23 cellular contexts compared by ENCODE assay signal in the genomic region with DNA sequence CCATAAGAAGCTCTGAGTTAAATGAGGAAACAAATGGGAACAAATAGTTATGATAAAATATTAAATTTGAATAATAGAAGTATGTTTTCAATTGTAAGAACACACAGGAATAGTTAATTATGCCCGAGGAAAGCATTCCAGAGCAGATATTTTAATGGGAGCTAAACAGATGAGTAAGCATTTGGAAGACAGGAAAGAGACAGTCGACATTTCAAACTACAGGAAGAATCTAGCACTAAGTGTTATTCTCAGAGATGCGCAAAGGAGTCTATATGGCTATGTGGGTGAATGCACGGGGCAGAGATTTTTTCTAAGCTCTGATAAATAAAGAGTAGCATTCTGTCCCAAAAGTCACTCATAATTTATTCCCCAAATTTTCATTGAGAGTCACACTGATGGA.
DNase-seq lines count a peak whose midpoint lies in the region; FAIRE-seq and TF ChIP-seq lines count a peak whose summit lies in the region.
"Had no signal": no experiment of that assay in that cellular context is flagged by ENCODE, and none has a peak within 500 bp of the region (broad histone marks: within the 10 kb centered on the region; RNA-seq: fewer than 3 reads in every experiment).

No MANE protein-coding gene starts in this region.

- TF ChIP-seq CTCF in H1 (IDR thresholded peaks at IDR 0.05; ENCODE audit: control extremely low read depth in 1 of 3, insufficient read depth in 1 of 3, low read depth in 1 of 3, low read length in 3 of 3) (no peak), GM20000 (IDR thresholded peaks at IDR 0.05; ENCODE audit: extremely low read depth, missing control alignments) (no peak)

- H3K79me1 ChIP-seq in H1 (ENCODE audit: low read depth, low read length): no peaks in the 10 kb centered on the region
- no peaks in the 10 kb centered on the region for H3K79me1 ChIP-seq in mesendoderm (ENCODE audit: low read length)

- DNase-seq in EL: peak; percentile 68
- peak; percentile 9 for DNase-seq in M059J (ENCODE audit: low read depth)
- DNase-seq in H1 (ENCODE audit: low read depth in 1 of 2, low spot score in 2 of 2): no peak
- DNase-seq in mesendoderm: no peak
- DNase-seq in GM20000 (ENCODE audit: low spot score): no peak
- DNase-seq in NCI-H146 treated with DMSO at 0.1 percent for 48 hours (lab: John Stamatoyannopoulos, UW; ENCODE audit: unreplicated experiment): no peak
- DNase-seq in NCI-H2171 treated with DMSO at 0.1 percent for 48 hours (lab: John Stamatoyannopoulos, UW): no peak
- DNase-seq in activated CD4-positive, alpha-beta T cell treated with anti-CD3 and anti-CD28 coated beads, Interleukin-2, amount 50 U/mL, for 48 hours: no peak
- DNase-seq: activated CD4-positive, alpha-beta memory T cell treated with anti-CD3 and anti-CD28 coated beads, Interleukin-2, amount 10 ng/mL, durations not matched to agents 7 days and 5 days; activated T-cell treated with anti-CD3 and anti-CD28 coated beads, Interleukin-2, amount 50 U/mL, for 24 hours; AML-193; body of pancreas; colonic mucosa; COR-L47; left ventricle myocardium superior; NCI-H1436; NCI-H82; occipital lobe; right cardiac atrium; stomach; T-cell; upper lobe of left lung had no signal

- H3K79me2 ChIP-seq in H1 (ENCODE audit: control insufficient read depth in 1 of 2, insufficient read depth in 2 of 2, low read length in 2 of 2) (no peaks in the 10 kb centered on the region), mesendoderm (ENCODE audit: control insufficient read depth, insufficient read depth, low read length) (no peaks in the 10 kb centered on the region)

- no peak overlapping the region for H3K27ac ChIP-seq in H1 (ENCODE audit: low read depth, low read length)
- H3K27ac ChIP-seq in mesendoderm (ENCODE audit: low read depth, low read length): no peak overlapping the region
- H3K27ac ChIP-seq: body of pancreas, colonic mucosa, RWPE1, stomach, upper lobe of left lung had no signal

- no peak for TF ChIP-seq RAD21 in H1 (IDR thresholded peaks at IDR 0.05 in 1 of 2, conservative IDR thresholded peaks at IDR 0.05 in 1 of 2; ENCODE audit: low read depth in 2 of 2, low read length in 2 of 2)

- H3K27me3 ChIP-seq in H1 (replicated peaks in 1 of 4; ENCODE audit: control insufficient read depth in 3 of 4, extremely low read depth in 1 of 4, insufficient read depth in 3 of 4, low read length in 3 of 4) (no peaks in the 10 kb centered on the region), mesendoderm (ENCODE audit: insufficient read depth, low read length, poor library complexity) (no peaks in the 10 kb centered on the region)
- H3K27me3 ChIP-seq: body of pancreas, colonic mucosa, stomach, upper lobe of left lung had no signal

- no peak overlapping the region for H2BK15ac ChIP-seq in H1 (ENCODE audit: low read length)
- peak overlapping the region; percentile 25 for H2BK15ac ChIP-seq in mesendoderm (replicated peaks; ENCODE audit: low read depth)

- no peaks in the 10 kb centered on the region for H4K20me1 ChIP-seq in H1 (replicated peaks in 1 of 2; ENCODE audit: control insufficient read depth in 1 of 2, insufficient read depth in 2 of 2, low read length in 2 of 2)

- no peaks in the 10 kb centered on the region for H3K36me3 ChIP-seq in H1 (ENCODE audit: control insufficient read depth in 2 of 4, insufficient read depth in 4 of 4, low read length in 3 of 4)
- H3K36me3 ChIP-seq in mesendoderm (ENCODE audit: control insufficient read depth, insufficient read depth, low read length): no peaks in the 10 kb centered on the region
- H3K36me3 ChIP-seq: colonic mucosa, stomach, upper lobe of left lung had no signal

- H2AFZ ChIP-seq in H1 (ENCODE audit: low read length): no peak overlapping the region

- H3K4me3 ChIP-seq in H1 (ENCODE audit: extremely low read depth in 1 of 4, insufficient read depth in 2 of 4, low read depth in 3 of 4, low read length in 4 of 4): peak overlapping the region in 1 of 4 experiments; percentile 22; a peak in 1 of 8 replicates
- H3K4me3 ChIP-seq in mesendoderm (ENCODE audit: low read length): no peak overlapping the region
- H3K4me3 ChIP-seq: body of pancreas, colonic mucosa, stomach, upper lobe of left lung had no signal

- H2AK5ac ChIP-seq in H1 (ENCODE audit: low read depth, low read length): no peak overlapping the region
- H2AK5ac ChIP-seq in mesendoderm (ENCODE audit: low read length): no peak overlapping the region

- POLR2A ChIA-PET in H1 (lab: Charles Lee; ENCODE audit: partially characterized antibody): interaction anchor here (1.4 to 2.4 kb wide), 3 partner anchors 12 to 58 kb away, joined by 3 to 12 read pairs (median 4); no protein-coding TSS in a partner anchor

- H3K4ac ChIP-seq in H1 (replicated peaks; ENCODE audit: insufficient read length, low read depth, low read length) (no peak overlapping the region), mesendoderm (ENCODE audit: low read depth, low read length) (peak overlapping the region; percentile 36)

- H2BK5ac ChIP-seq in H1 (ENCODE audit: low read depth, low read length): no peak overlapping the region
- no peak overlapping the region for H2BK5ac ChIP-seq in mesendoderm (ENCODE audit: low read length)

- CTCF ChIA-PET in H1 (lab: Charles Lee; ENCODE audit: partially characterized antibody): interaction anchor here (0.9 to 1.4 kb wide), 4 partner anchors 16 to 157 kb away, joined by 3 to 5 read pairs (median 3); no protein-coding TSS in a partner anchor

- no peak overlapping the region for H4K91ac ChIP-seq in H1 (replicated peaks; ENCODE audit: insufficient read length, low read length)

- no peaks in the 10 kb centered on the region for H3K23me2 ChIP-seq in H1 (ENCODE audit: low read depth, low read length)

- no peak overlapping the region for H3K9ac ChIP-seq in H1 (replicated peaks in 1 of 4; ENCODE audit: extremely low read depth in 1 of 4, low read depth in 3 of 4, low read length in 3 of 4)
- no peak overlapping the region for H3K9ac ChIP-seq in mesendoderm (ENCODE audit: low read length)

- H3K4me2 ChIP-seq in H1 (ENCODE audit: insufficient read depth in 1 of 2, low read depth in 2 of 2, low read length in 2 of 2): 0 out of 4 replicates have a peak overlapping the region, but pooled peaks have one; percentile 5 to 53
- H3K4me2 ChIP-seq in mesendoderm (ENCODE audit: low read length): no peak overlapping the region

- 91% methylated on average over 4 of the region's 4 CpGs; no CpG with 5 or more reads in 1 of the 2 experiments for WGBS in H1 (ENCODE audit: extremely low coverage in 1 of 2, insufficient coverage in 1 of 2, insufficient read length in 1 of 2, insufficient replicate concordance in 2 of 2, low coverage in 1 of 2, low lambda C conversion rate in 2 of 2, missing lambda C conversion rate in 1 of 2), 2 experiments
- WGBS in mesendoderm (ENCODE audit: extremely low coverage, insufficient coverage, low lambda C conversion rate): no CpG with 5 or more reads among the region's 4 CpGs

- H4K5ac ChIP-seq in H1 (ENCODE audit: insufficient read length, low read depth, low read length) (no peak overlapping the region), mesendoderm (ENCODE audit: low read length) (no peak overlapping the region)

- no peak overlapping the region for H2BK20ac ChIP-seq in H1 (ENCODE audit: low read length)

- H3K4me1 ChIP-seq in H1 (replicated peaks in 1 of 4; ENCODE audit: control insufficient read depth in 3 of 4, insufficient read depth in 4 of 4, low read length in 3 of 4): peaks cover 2 to 12% (median 7%) of the 10 kb centered on the region in 4 experiments; a peak in 4 of 7 replicates
- peaks cover 4% of the 10 kb centered on the region for H3K4me1 ChIP-seq in mesendoderm (ENCODE audit: control insufficient read depth, low read depth, low read length)
- H3K4me1 ChIP-seq: colonic mucosa, upper lobe of left lung had no signal

- H4K8ac ChIP-seq in H1 (ENCODE audit: extremely low read depth, insufficient read depth, low read length) (no peak overlapping the region), mesendoderm (ENCODE audit: low read depth, low read length) (no peak overlapping the region)

- H3K14ac ChIP-seq in H1 (ENCODE audit: insufficient read length): no peak overlapping the region

- TF ChIP-seq EP300 in H1 (IDR thresholded peaks at IDR 0.05; ENCODE audit: borderline replicate concordance in 1 of 2, low read depth in 2 of 2, low read length in 2 of 2): no peak

- FAIRE-seq in H1 (lab: Jason Lieb, UNC): no peak

- H2BK120ac ChIP-seq in H1 (replicated peaks; ENCODE audit: low read depth, low read length) (peak overlapping the region; percentile 70), mesendoderm (ENCODE audit: low read depth, low read length) (no peak overlapping the region)

- no peak for TF ChIP-seq POLR2A in H1 (IDR thresholded peaks at IDR 0.05; ENCODE audit: control extremely low read depth in 1 of 2, low read depth in 2 of 2, low read length in 2 of 2)

- H3K18ac ChIP-seq in H1 (ENCODE audit: extremely low read depth, low read length): no peak overlapping the region; the same call in 1 of the 2 replicates
- H3K18ac ChIP-seq in mesendoderm (ENCODE audit: low read length): peak overlapping the region; percentile 60

- H3K23ac ChIP-seq in H1 (ENCODE audit: insufficient read length): no peak overlapping the region
- no peak overlapping the region for H3K23ac ChIP-seq in mesendoderm (ENCODE audit: low read length)

- H2BK12ac ChIP-seq in H1 (ENCODE audit: low read depth, low read length): no peak overlapping the region

- H3K56ac ChIP-seq in H1 (replicated peaks; ENCODE audit: insufficient read length, low read depth, low read length) (no peak overlapping the region), mesendoderm (ENCODE audit: low read length) (no peak overlapping the region)

- H3K9me3 ChIP-seq in H1 (ENCODE audit: insufficient read depth in 2 of 2, low read depth in 1 of 2, low read length in 1 of 2): no peaks in the 10 kb centered on the region
- H3K9me3 ChIP-seq: body of pancreas, colonic mucosa, stomach, upper lobe of left lung had no signal

TF ChIP-seq in H1, 55 proteins besides CTCF, POLR2A, EP300 and RAD21 (continues in another document):
- TF ChIP-seq GABPA (IDR thresholded peaks at IDR 0.05; ENCODE audit: borderline replicate concordance, insufficient read depth, low read length) (no peak), ZNF274 (IDR thresholded peaks at IDR 0.05; ENCODE audit: borderline replicate concordance, extremely low read depth, low read length) (no peak), KDM1A (IDR thresholded peaks at IDR 0.05; ENCODE audit: borderline replicate concordance, low read length) (no peak), SAP30 (IDR thresholded peaks at IDR 0.05; ENCODE audit: insufficient read depth, insufficient replicate concordance, low read length) (no peak), SIX5 (IDR thresholded peaks at IDR 0.05; ENCODE audit: low read depth, low read length) (no peak), TAF7 (optimal IDR thresholded peaks at IDR 0.05; ENCODE audit: borderline replicate concordance, low read depth, low read length) (no peak), RXRA (IDR thresholded peaks at IDR 0.05; ENCODE audit: insufficient read depth, low read depth, low read length) (no peak), TAF1 (IDR thresholded peaks at IDR 0.05; ENCODE audit: low read depth, low read length) (no peak)

Comparison
In these comparisons a context has a peak if more than half of its experiments do, and no peak if none do; other contexts are left out.
1. DNase-seq: peak in EL (single experiment) and M059J (single experiment); none in H1 (0 of 2), mesendoderm (single experiment), GM20000 (single experiment), NCI-H146 treated with DMSO at 0.1 percent for 48 hours (single experiment), NCI-H2171 treated with DMSO at 0.1 percent for 48 hours (single experiment) and activated CD4-positive, alpha-beta T cell treated with anti-CD3 and anti-CD28 coated beads, Interleukin-2, amount 50 U/mL, for 48 hours (0 of 2).